ENCODE assay signal across 21 cellular contexts in the genomic region with DNA sequence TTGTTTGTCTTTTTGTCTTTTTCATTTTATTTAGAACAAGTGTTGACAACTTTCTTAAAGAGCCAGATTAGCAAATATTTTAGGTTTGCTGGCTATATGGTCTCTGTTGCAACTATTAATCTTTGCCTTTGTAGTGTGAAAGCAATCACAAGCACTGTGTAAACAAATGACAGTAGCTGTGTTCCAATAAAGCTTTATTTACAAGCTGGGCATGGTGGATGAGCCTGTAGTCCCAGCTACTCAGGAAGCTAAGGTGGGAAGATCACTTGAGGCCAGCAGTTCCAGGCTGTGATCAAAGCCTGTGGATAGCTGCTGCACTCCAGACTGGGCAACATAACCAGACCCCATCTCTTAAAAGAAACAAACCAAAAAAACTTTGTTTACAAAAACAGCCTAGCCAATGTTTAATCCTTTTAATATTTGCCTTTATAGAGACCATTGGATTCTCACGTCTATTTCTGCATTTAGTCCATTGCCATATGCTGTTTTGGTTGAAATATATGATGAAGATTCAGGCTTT. TPM values are rescaled to one million over a fixed set of nuclear protein-coding genes. Genes with fewer than 3 reads are reported as not detected.
A peak's percentile ranks its signal among the peaks of the same experiment; 100 is the strongest.
DNase-seq lines count a peak whose midpoint lies in the region; ATAC-seq and TF ChIP-seq lines count a peak whose summit lies in the region.
"Had no signal": no experiment of that assay in that cellular context is flagged by ENCODE, and none has a peak within 500 bp of the region (broad histone marks: within the 10 kb centered on the region; RNA-seq: fewer than 3 reads in every experiment).

No MANE protein-coding gene starts in this region.

- intact Hi-C loops in activated T-helper 2 cell treated with anti-CD3 and anti-CD28 coated beads, Interferon-gamma antibody, Interleukin-2, Interleukin-4, amounts not matched to agents 10 μg/mL and 5 μg/mL and 100 μg/mL, durations not matched to agents 14 hours and 24 hours and 36 hours (cut with micrococcal nuclease), result loop anchor here (5.0 kb wide), 1 partner anchor 103 kb away; a partner anchor contains a TSS

- no peak for TF ChIP-seq CTCF in HFFc6 (IDR thresholded peaks at IDR 0.05)

- H3K27ac Mint-ChIP-seq in T-helper 1 cell treated with Interleukin-12 subunit alpha and Interleukin-12 subunit beta and Interleukin-4 antibody, amounts not matched to agents 30 μg/mL and 1 μg/mL, for 36 hours, result no peak overlapping the region
- H3K27ac Mint-ChIP-seq in HFFc6, result no peak overlapping the region
- H3K27ac Mint-ChIP-seq in activated T-helper 2 cell treated with anti-CD3 and anti-CD28 coated beads, Interferon-gamma antibody, Interleukin-2, Interleukin-4, amounts not matched to agents 10 μg/mL and 5 μg/mL and 100 μg/mL, durations not matched to agents 14 hours and 24 hours and 36 hours, result no peak overlapping the region
- no peak overlapping the region for H3K27ac Mint-ChIP-seq in natural killer cell treated with Interleukin-12 subunit alpha and Interleukin-12 subunit beta and Interleukin-15 and Interleukin-18, amount 100 ng/mL, for 72 hours
- H3K27ac Mint-ChIP-seq: memory B cell; stimulated activated naive CD8-positive, alpha-beta T cell treated with anti-CD3 and anti-CD28 coated beads, Interleukin-15, amount 100 ng/mL, for 72 hours had no signal

- peaks cover 39% of the 10 kb centered on the region for H3K36me3 Mint-ChIP-seq in T-helper 1 cell treated with Interleukin-12 subunit alpha and Interleukin-12 subunit beta and Interleukin-4 antibody, amounts not matched to agents 30 μg/mL and 1 μg/mL, for 36 hours (ENCODE audit: low read depth)
- peaks cover 40% of the 10 kb centered on the region for H3K36me3 Mint-ChIP-seq in HFFc6 (ENCODE audit: low read depth)
- peaks cover 72% of the 10 kb centered on the region for H3K36me3 Mint-ChIP-seq in activated T-helper 2 cell treated with anti-CD3 and anti-CD28 coated beads, Interferon-gamma antibody, Interleukin-2, Interleukin-4, amounts not matched to agents 10 μg/mL and 5 μg/mL and 100 μg/mL, durations not matched to agents 14 hours and 24 hours and 36 hours (ENCODE audit: low read depth)
- peaks cover 4% of the 10 kb centered on the region for H3K36me3 Mint-ChIP-seq in natural killer cell treated with Interleukin-12 subunit alpha and Interleukin-12 subunit beta and Interleukin-15 and Interleukin-18, amount 100 ng/mL, for 72 hours

- no peak for ATAC-seq in natural killer cell treated with Interleukin-12 subunit alpha and Interleukin-12 subunit beta and Interleukin-15 and Interleukin-18, amount 100 ng/mL, for 72 hours
- ATAC-seq in GM19455 (IDR thresholded peaks at IDR 0.05; ENCODE audit: unreplicated experiment), result no peak
- ATAC-seq: stimulated activated naive CD8-positive, alpha-beta T cell treated with anti-CD3 and anti-CD28 coated beads, Interleukin-15, amount 100 ng/mL, for 72 hours had no signal

- no peaks in the 10 kb centered on the region for H3K27me3 Mint-ChIP-seq in T-helper 1 cell treated with Interleukin-12 subunit alpha and Interleukin-12 subunit beta and Interleukin-4 antibody, amounts not matched to agents 30 μg/mL and 1 μg/mL, for 36 hours (ENCODE audit: low read depth)
- peaks cover 5% of the 10 kb centered on the region; the same call in 1 of the 2 replicates for H3K27me3 Mint-ChIP-seq in HFFc6 (ENCODE audit: insufficient read depth)
- H3K27me3 Mint-ChIP-seq in activated T-helper 2 cell treated with anti-CD3 and anti-CD28 coated beads, Interferon-gamma antibody, Interleukin-2, Interleukin-4, amounts not matched to agents 10 μg/mL and 5 μg/mL and 100 μg/mL, durations not matched to agents 14 hours and 24 hours and 36 hours (ENCODE audit: low read depth), result no peaks in the 10 kb centered on the region
- no peaks in the 10 kb centered on the region for H3K27me3 Mint-ChIP-seq in natural killer cell treated with Interleukin-12 subunit alpha and Interleukin-12 subunit beta and Interleukin-15 and Interleukin-18, amount 100 ng/mL, for 72 hours
- H3K27me3 Mint-ChIP-seq: memory B cell; stimulated activated naive CD8-positive, alpha-beta T cell treated with anti-CD3 and anti-CD28 coated beads, Interleukin-15, amount 100 ng/mL, for 72 hours had no signal

- no peaks in the 10 kb centered on the region for H3K9me3 Mint-ChIP-seq in T-helper 1 cell treated with Interleukin-12 subunit alpha and Interleukin-12 subunit beta and Interleukin-4 antibody, amounts not matched to agents 30 μg/mL and 1 μg/mL, for 36 hours
- no peaks in the 10 kb centered on the region for H3K9me3 Mint-ChIP-seq in HFFc6
- H3K9me3 Mint-ChIP-seq in activated T-helper 2 cell treated with anti-CD3 and anti-CD28 coated beads, Interferon-gamma antibody, Interleukin-2, Interleukin-4, amounts not matched to agents 10 μg/mL and 5 μg/mL and 100 μg/mL, durations not matched to agents 14 hours and 24 hours and 36 hours, result no peaks in the 10 kb centered on the region
- H3K9me3 Mint-ChIP-seq in natural killer cell treated with Interleukin-12 subunit alpha and Interleukin-12 subunit beta and Interleukin-15 and Interleukin-18, amount 100 ng/mL, for 72 hours, result no peaks in the 10 kb centered on the region
- H3K9me3 Mint-ChIP-seq: memory B cell; stimulated activated naive CD8-positive, alpha-beta T cell treated with anti-CD3 and anti-CD28 coated beads, Interleukin-15, amount 100 ng/mL, for 72 hours had no signal

- peak overlapping the region; percentile 41 for H3K4me3 Mint-ChIP-seq in T-helper 1 cell treated with Interleukin-12 subunit alpha and Interleukin-12 subunit beta and Interleukin-4 antibody, amounts not matched to agents 30 μg/mL and 1 μg/mL, for 36 hours
- peak overlapping the region; percentile 96 for H3K4me3 Mint-ChIP-seq in HFFc6
- peak overlapping the region; percentile 61 for H3K4me3 Mint-ChIP-seq in activated T-helper 2 cell treated with anti-CD3 and anti-CD28 coated beads, Interferon-gamma antibody, Interleukin-2, Interleukin-4, amounts not matched to agents 10 μg/mL and 5 μg/mL and 100 μg/mL, durations not matched to agents 14 hours and 24 hours and 36 hours (ENCODE audit: low read depth)
- H3K4me3 Mint-ChIP-seq in natural killer cell treated with Interleukin-12 subunit alpha and Interleukin-12 subunit beta and Interleukin-15 and Interleukin-18, amount 100 ng/mL, for 72 hours, result peak overlapping the region; percentile 51
- H3K4me3 Mint-ChIP-seq: memory B cell; stimulated activated naive CD8-positive, alpha-beta T cell treated with anti-CD3 and anti-CD28 coated beads, Interleukin-15, amount 100 ng/mL, for 72 hours had no signal

- H3K4me1 Mint-ChIP-seq in T-helper 1 cell treated with Interleukin-12 subunit alpha and Interleukin-12 subunit beta and Interleukin-4 antibody, amounts not matched to agents 30 μg/mL and 1 μg/mL, for 36 hours (ENCODE audit: low read depth), result peaks cover 41% of the 10 kb centered on the region
- H3K4me1 Mint-ChIP-seq in HFFc6 (ENCODE audit: low read depth), result peaks cover 52% of the 10 kb centered on the region
- peaks cover 39% of the 10 kb centered on the region for H3K4me1 Mint-ChIP-seq in activated T-helper 2 cell treated with anti-CD3 and anti-CD28 coated beads, Interferon-gamma antibody, Interleukin-2, Interleukin-4, amounts not matched to agents 10 μg/mL and 5 μg/mL and 100 μg/mL, durations not matched to agents 14 hours and 24 hours and 36 hours (ENCODE audit: low read depth)
- H3K4me1 Mint-ChIP-seq in natural killer cell treated with Interleukin-12 subunit alpha and Interleukin-12 subunit beta and Interleukin-15 and Interleukin-18, amount 100 ng/mL, for 72 hours (ENCODE audit: low read depth in 2 of 2), result peaks cover 27 to 39% of the 10 kb centered on the region in 2 donors

- DNase-seq in T-helper 1 cell, result no peak
- DNase-seq in HFFc6, result no peak
- DNase-seq in activated T-helper 2 cell treated with anti-CD3 and anti-CD28 coated beads, Interferon-gamma antibody, Interleukin-2, Interleukin-4, amounts not matched to agents 10 μg/mL and 5 μg/mL and 100 μg/mL, durations not matched to agents 14 hours and 24 hours and 36 hours (ENCODE audit: low spot score), result no peak
- no peak for DNase-seq in natural killer cell treated with Interleukin-12 subunit alpha and Interleukin-12 subunit beta and Interleukin-15 and Interleukin-18, amount 100 ng/mL, for 72 hours (ENCODE audit: low spot score)
- no peak for DNase-seq in NCI-H69 (lab: John Stamatoyannopoulos, UW)
- no peak for DNase-seq in HPDE6-E6E7 (ENCODE audit: extremely low spot score)
- DNase-seq: 8988T; activated CD4-positive, alpha-beta T cell treated with anti-CD3 and anti-CD28 coated beads, Interleukin-2, amount 50 U/mL, for 48 hours; adrenal gland; BE2C; caudate nucleus; erythroblast; kidney glomerular epithelial cell; NCI-H1694 treated with DMSO at 0.1 percent for 48 hours; NCI-H345; stimulated activated CD4-positive, alpha-beta T cell treated with anti-CD3 and anti-CD28 coated beads, Interleukin-4, amount 100 ng/mL, for 1 hour; stimulated activated naive CD8-positive, alpha-beta T cell treated with anti-CD3 and anti-CD28 coated beads, Interleukin-15, amount 100 ng/mL, for 72 hours; trophoblast cell had no signal

RNA-seq across cellular contexts. Expression of a gene that starts 2.5 kb away (rescaled TPM):
- 10 to 100 TPM; 18.7 to 23.7 (median 20.6) TPM for total RNA-seq in HFFc6 (2021; fragmentation: NEBNext Ultra II Directional; extraction: Animal tissue kit (Norgen Biotek cat#: 25700))
- total RNA-seq in activated T-helper 2 cell treated with anti-CD3 and anti-CD28 coated beads, Interferon-gamma antibody, Interleukin-2, Interleukin-4, amounts not matched to agents 10 μg/mL and 5 μg/mL and 100 μg/mL, durations not matched to agents 14 hours and 24 hours and 36 hours, result 34.3 and 37.6 TPM in 2 replicates
- total RNA-seq in natural killer cell treated with Interleukin-12 subunit alpha and Interleukin-12 subunit beta and Interleukin-15 and Interleukin-18, amount 100 ng/mL, for 72 hours, result 10 to 100 TPM; 25.5 to 29.5 TPM

RNA-seq across cellular contexts. Expression of a gene that starts 2.7 kb away (rescaled TPM):
- total RNA-seq in HFFc6 (2021; fragmentation: NEBNext Ultra II Directional; extraction: Animal tissue kit (Norgen Biotek cat#: 25700)), result 10 to 100 TPM; 67.5 to 77.0 (median 69.6) TPM
- total RNA-seq in activated T-helper 2 cell treated with anti-CD3 and anti-CD28 coated beads, Interferon-gamma antibody, Interleukin-2, Interleukin-4, amounts not matched to agents 10 μg/mL and 5 μg/mL and 100 μg/mL, durations not matched to agents 14 hours and 24 hours and 36 hours, result 98.1 and 101 TPM in 2 replicates
- 100 to 1,000 TPM in 1 of 2 donors, 10 to 100 TPM in 1; 71.5 to 105 TPM for total RNA-seq in natural killer cell treated with Interleukin-12 subunit alpha and Interleukin-12 subunit beta and Interleukin-15 and Interleukin-18, amount 100 ng/mL, for 72 hours

Comparison
In these comparisons a context has a peak if more than half of its experiments do, and no peak if none do; other contexts are left out.
1. H3K4me3 Mint-ChIP-seq: peak in every context shown above with its lines; median percentile 96 in HFFc6; 61 in activated T-helper 2 cell treated with anti-CD3 and anti-CD28 coated beads, Interferon-gamma antibody, Interleukin-2, Interleukin-4, amounts not matched to agents 10 μg/mL and 5 μg/mL and 100 μg/mL, durations not matched to agents 14 hours and 24 hours and 36 hours; 51 in natural killer cell treated with Interleukin-12 subunit alpha and Interleukin-12 subunit beta and Interleukin-15 and Interleukin-18, amount 100 ng/mL, for 72 hours; 41 in T-helper 1 cell treated with Interleukin-12 subunit alpha and Interleukin-12 subunit beta and Interleukin-4 antibody, amounts not matched to agents 30 μg/mL and 1 μg/mL, for 36 hours.